In the genomic region with DNA sequence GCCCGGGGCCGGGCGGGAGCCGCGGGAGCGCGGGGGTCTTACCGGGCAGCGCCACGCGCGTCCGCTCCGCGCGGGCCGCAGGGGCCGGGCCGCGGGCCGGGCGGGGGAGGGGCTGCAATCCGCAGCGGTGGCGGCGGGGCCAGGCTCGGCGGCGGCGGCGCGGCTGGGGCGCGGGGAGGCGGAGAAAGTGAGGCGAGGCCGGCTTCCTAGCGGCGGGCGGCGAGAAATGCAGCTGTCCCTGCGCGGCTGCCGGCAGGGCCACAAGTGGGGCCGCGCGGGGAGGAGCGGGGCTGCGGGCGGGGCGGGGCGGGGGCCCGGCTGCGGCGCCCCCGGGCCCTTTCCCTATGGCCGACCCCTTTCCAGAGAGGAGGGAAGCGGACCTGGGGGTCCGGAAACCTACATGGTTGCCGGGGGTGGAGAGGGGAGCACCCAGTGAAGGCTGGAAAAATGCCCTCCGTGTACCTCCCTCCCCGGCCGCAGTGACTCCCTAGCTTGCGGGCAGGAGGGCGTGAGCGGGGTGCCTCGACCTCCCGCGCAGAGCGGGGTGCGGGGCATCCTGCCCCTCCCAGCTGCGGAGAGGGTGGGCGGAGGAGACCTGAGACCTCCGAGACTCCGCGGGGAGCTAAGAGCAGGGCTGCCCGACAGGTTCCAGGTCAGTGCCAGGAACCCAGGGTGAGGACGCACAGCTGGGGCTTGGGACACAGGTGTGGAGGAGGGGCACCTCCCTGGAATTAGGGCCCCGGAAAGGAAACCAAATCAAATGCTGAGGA, we compare ENCODE assay signal across 8 cellular contexts. TPM values are rescaled to one million over a fixed set of nuclear protein-coding genes. Genes with fewer than 3 reads are reported as not detected.
A peak's percentile ranks its signal among the peaks of the same experiment; 100 is the strongest.
DNase-seq lines count a peak whose midpoint lies in the region; ATAC-seq and TF ChIP-seq lines count a peak whose summit lies in the region.

Gene CUEDC1 (minus strand): TSS at position 230 of the 770 bp plus-strand sequence. CDS start 69,848 bp downstream, outside the sequence.

- no peaks in the 10 kb centered on the region for H3K9me3 ChIP-seq in PC-9 (ENCODE audit: insufficient read depth, low read depth)

- H3F3A ChIP-seq in PC-9 (ENCODE audit: insufficient read depth, low read depth) = peaks cover 19% of the 10 kb centered on the region; the same call in 1 of the 2 replicates

- H2AFZ ChIP-seq in PC-9 = peak within 1 kb of the TSS; percentile 93

- H3K27me3 ChIP-seq in PC-9 (ENCODE audit: insufficient read depth, low read depth) = no peaks in the 10 kb centered on the region

- peaks cover 38% of the 10 kb centered on the region for H3K79me2 ChIP-seq in PC-9 (ENCODE audit: low read depth)

- peak within 1 kb of the TSS; percentile 74 for H3K4me3 ChIP-seq in PC-9
- H3K4me3 ChIP-seq in fibroblast of pulmonary artery (replicated peaks; ENCODE audit: low read depth, low read length) = peak within 1 kb of the TSS; percentile 65

- H3K9me2 ChIP-seq in PC-9 (ENCODE audit: insufficient read depth) = no peaks in the 10 kb centered on the region

- H3K4me3 Mint-ChIP-seq in natural killer cell treated with Interleukin-12 subunit alpha and Interleukin-12 subunit beta and Interleukin-15 and Interleukin-18, amount 100 ng/mL, for 72 hours = peak within 1 kb of the TSS; percentile 62
- peak within 1 kb of the TSS; percentile 60 for H3K4me3 Mint-ChIP-seq in stimulated activated naive CD8-positive, alpha-beta T cell treated with anti-CD3 and anti-CD28 coated beads, Interleukin-15, Interleukin-2, amounts not matched to agents 100 ng/mL and 50 ng/mL, for 24 hours

- intact Hi-C loops in PC-9 (cut with micrococcal nuclease; ENCODE audit: unreplicated experiment) = no loop called here

- H3K4me1 ChIP-seq in PC-9 (replicated peaks; ENCODE audit: insufficient read depth) = peaks cover 48% of the 10 kb centered on the region

- no peak within 1 kb of the TSS for H3K27ac Mint-ChIP-seq in natural killer cell treated with Interleukin-12 subunit alpha and Interleukin-12 subunit beta and Interleukin-15 and Interleukin-18, amount 100 ng/mL, for 72 hours
- H3K27ac Mint-ChIP-seq in stimulated activated naive CD8-positive, alpha-beta T cell treated with anti-CD3 and anti-CD28 coated beads, Interleukin-15, Interleukin-2, amounts not matched to agents 100 ng/mL and 50 ng/mL, for 24 hours = peak within 1 kb of the TSS; percentile 16

- peaks cover 32 to 39% of the 10 kb centered on the region in 2 donors for H3K4me1 Mint-ChIP-seq in natural killer cell treated with Interleukin-12 subunit alpha and Interleukin-12 subunit beta and Interleukin-15 and Interleukin-18, amount 100 ng/mL, for 72 hours (ENCODE audit: low read depth in 2 of 2)
- H3K4me1 Mint-ChIP-seq in stimulated activated naive CD8-positive, alpha-beta T cell treated with anti-CD3 and anti-CD28 coated beads, Interleukin-15, Interleukin-2, amounts not matched to agents 100 ng/mL and 50 ng/mL, for 24 hours (ENCODE audit: low read depth) = peaks cover 34% of the 10 kb centered on the region

- no TSS peak for BruUV-seq in PC-9 (replicated peaks; lab: Mats Ljungman, UMichigan)

- peak within 1 kb of the TSS; percentile 88 for H3K4me2 ChIP-seq in PC-9

- CTCF ChIA-PET in PC-9 (lab: Charles Lee) = interaction anchor here (0.6 to 1.2 kb wide), 3 partner anchors 62 to 362 kb away, joined by 3 to 4 read pairs (median 3); no protein-coding TSS in a partner anchor

- 0 out of 2 replicates have a peak, but pooled peaks have one; percentile 24 for TF ChIP-seq CTCF in PC-9 (conservative IDR thresholded peaks at IDR 0.05)
- no peak for TF ChIP-seq CTCF in fibroblast of pulmonary artery (IDR thresholded peaks at IDR 0.05; ENCODE audit: low read length, missing control alignments)

- no peaks in the 10 kb centered on the region for H3K36me3 Mint-ChIP-seq in natural killer cell treated with Interleukin-12 subunit alpha and Interleukin-12 subunit beta and Interleukin-15 and Interleukin-18, amount 100 ng/mL, for 72 hours
- H3K36me3 Mint-ChIP-seq in stimulated activated naive CD8-positive, alpha-beta T cell treated with anti-CD3 and anti-CD28 coated beads, Interleukin-15, Interleukin-2, amounts not matched to agents 100 ng/mL and 50 ng/mL, for 24 hours (ENCODE audit: low read depth) = no peaks in the 10 kb centered on the region

- ATAC-seq in HG02973 (IDR thresholded peaks at IDR 0.05; ENCODE audit: unreplicated experiment) = peak; percentile 48
- ATAC-seq in natural killer cell treated with Interleukin-12 subunit alpha and Interleukin-12 subunit beta and Interleukin-15 and Interleukin-18, amount 100 ng/mL, for 72 hours = peak; percentile 79 to 82
- no peak for ATAC-seq in HG03521 (IDR thresholded peaks at IDR 0.05; ENCODE audit: unreplicated experiment)

- H4K20me1 ChIP-seq in PC-9 (ENCODE audit: insufficient read depth) = no peaks in the 10 kb centered on the region

- H3K36me3 ChIP-seq in PC-9 (ENCODE audit: low read depth) = no peaks in the 10 kb centered on the region

- H3K9me3 Mint-ChIP-seq in natural killer cell treated with Interleukin-12 subunit alpha and Interleukin-12 subunit beta and Interleukin-15 and Interleukin-18, amount 100 ng/mL, for 72 hours = no peaks in the 10 kb centered on the region
- no peaks in the 10 kb centered on the region for H3K9me3 Mint-ChIP-seq in stimulated activated naive CD8-positive, alpha-beta T cell treated with anti-CD3 and anti-CD28 coated beads, Interleukin-15, Interleukin-2, amounts not matched to agents 100 ng/mL and 50 ng/mL, for 24 hours

- peaks cover 34 to 46% of the 10 kb centered on the region in 2 donors for H3K27me3 Mint-ChIP-seq in natural killer cell treated with Interleukin-12 subunit alpha and Interleukin-12 subunit beta and Interleukin-15 and Interleukin-18, amount 100 ng/mL, for 72 hours
- H3K27me3 Mint-ChIP-seq in stimulated activated naive CD8-positive, alpha-beta T cell treated with anti-CD3 and anti-CD28 coated beads, Interleukin-15, Interleukin-2, amounts not matched to agents 100 ng/mL and 50 ng/mL, for 24 hours = peaks cover 54% of the 10 kb centered on the region

- POLR2A ChIA-PET in PC-9 (lab: Charles Lee; ENCODE audit: unreplicated experiment) = interaction anchor here (0.5 to 0.6 kb wide), 4 partner anchors 34 to 858 kb away, joined by 3 to 4 read pairs (median 4); no protein-coding TSS in a partner anchor

- H3K27ac ChIP-seq in PC-9 = peak within 1 kb of the TSS; percentile 46; the same call in 1 of the 2 replicates

- DNase-seq in ELF-1 (ENCODE audit: low read depth, low spot score) (peak; percentile 44), PC-9 (peak in 1 of 2 experiments; percentile 73), fibroblast of pulmonary artery (ENCODE audit: low read depth) (peak; percentile 50)
- peak; percentile 58 for DNase-seq in activated T-helper 9 cell treated with anti-CD3 and anti-CD28 coated beads, Interleukin-2, amount 50 U/mL, for 16 hours (ENCODE audit: low read depth)
- DNase-seq in natural killer cell treated with Interleukin-12 subunit alpha and Interleukin-12 subunit beta and Interleukin-15 and Interleukin-18, amount 100 ng/mL, for 72 hours (ENCODE audit: low spot score) = peak; percentile 76

RNA-seq across cellular contexts. Expression of gene CUEDC1, which starts in this region (rescaled TPM):
- total RNA-seq in PC-9 (2021) = 60.7 and 61.4 TPM in 2 replicates
- total RNA-seq in natural killer cell treated with Interleukin-12 subunit alpha and Interleukin-12 subunit beta and Interleukin-15 and Interleukin-18, amount 100 ng/mL, for 72 hours = under 1 TPM in 1 of 2 donors, not detected in 1; 0.19 TPM

Comparison
In these comparisons a context has a peak if more than half of its experiments do, and no peak if none do; other contexts are left out.
1. RNA of gene CUEDC1 (total RNA-seq): 60.7 to 61.4 TPM in PC-9; 0.19 TPM in natural killer cell treated with Interleukin-12 subunit alpha and Interleukin-12 subunit beta and Interleukin-15 and Interleukin-18, amount 100 ng/mL, for 72 hours; every median in the first group is over 10 times any median in the second.
2. Peak in DNase-seq and ATAC-seq in natural killer cell treated with Interleukin-12 subunit alpha and Interleukin-12 subunit beta and Interleukin-15 and Interleukin-18, amount 100 ng/mL, for 72 hours; RNA of the gene not detected or under 1 TPM.